ENCODE assay signal across 24 cellular contexts in genomic region chr3:102000620-102001209, GRCh38.
"Had no signal": no experiment of that assay in that cellular context is flagged by ENCODE, and none has a peak within 500 bp of the region (broad histone marks: within the 10 kb centered on the region; RNA-seq: fewer than 3 reads in every experiment).

No MANE protein-coding gene starts in this region.

- DNase-seq: activated CD4-positive, alpha-beta T cell treated with anti-CD3 and anti-CD28 coated beads for 4 hours; activated CD8-positive, alpha-beta T cell treated with anti-CD3 and anti-CD28 coated beads, Interleukin-2, amount 10 ng/mL, durations not matched to agents 7 days and 5 days; activated effector memory CD4-positive, alpha-beta T cell treated with Interleukin-2 at 50 U/mL for 16 hours; activated naive CD4-positive, alpha-beta T cell treated with anti-CD3 and anti-CD28 coated beads, Interleukin-2, amount 10 ng/mL, durations not matched to agents 7 days and 5 days; activated naive CD8-positive, alpha-beta T cell treated with anti-CD3 and anti-CD28 coated beads, Interleukin-2, amount 50 U/mL, for 24 hours; activated T-cell treated with anti-CD3 and anti-CD28 coated beads, Interleukin-2, amount 50 U/mL, for 24 hours; anterior cingulate cortex; central memory CD4-positive, alpha-beta T cell; colonic mucosa; heart right ventricle; left lung; occipital lobe; posterior cingulate gyrus; retina; spleen; stimulated activated CD8-positive, alpha-beta memory T cell treated with anti-CD3 and anti-CD28 coated beads, Interleukin-4, amount 100 ng/mL, for 48 hours; stimulated activated naive CD8-positive, alpha-beta T cell treated with anti-CD3 and anti-CD28 coated beads, Interleukin-15, Interleukin-2, amounts not matched to agents 100 U/mL and 50 U/mL, for 24 hours; substantia nigra had no signal

- ATAC-seq: activated CD8-positive, alpha-beta T cell treated with anti-CD3 and anti-CD28 coated beads, Interleukin-2, amount 10 ng/mL, durations not matched to agents 7 days and 5 days; activated naive CD8-positive, alpha-beta T cell treated with anti-CD3 and anti-CD28 coated beads, Interleukin-2, amount 50 U/mL, for 24 hours; gastroesophageal sphincter; heart right ventricle; left lung; stimulated activated naive CD8-positive, alpha-beta T cell treated with anti-CD3 and anti-CD28 coated beads, Interleukin-15, Interleukin-2, amounts not matched to agents 100 U/mL and 50 U/mL, for 24 hours had no signal

- H3K27me3 Mint-ChIP-seq: activated naive CD4-positive, alpha-beta T cell treated with anti-CD3 and anti-CD28 coated beads, Interleukin-2, amount 10 ng/mL, durations not matched to agents 7 days and 5 days; activated naive CD8-positive, alpha-beta T cell treated with anti-CD3 and anti-CD28 coated beads, Interleukin-2, amount 50 U/mL, for 24 hours; activated T-cell treated with anti-CD3 and anti-CD28 coated beads, Interleukin-2, amount 50 U/mL, for 24 hours; brain had no signal

- H3K27ac Mint-ChIP-seq: activated CD8-positive, alpha-beta T cell treated with anti-CD3 and anti-CD28 coated beads, Interleukin-2, amount 10 ng/mL, durations not matched to agents 7 days and 5 days; activated naive CD4-positive, alpha-beta T cell treated with anti-CD3 and anti-CD28 coated beads, Interleukin-2, amount 10 ng/mL, durations not matched to agents 7 days and 5 days; activated naive CD8-positive, alpha-beta T cell treated with anti-CD3 and anti-CD28 coated beads, Interleukin-2, amount 50 U/mL, for 24 hours; activated T-cell treated with anti-CD3 and anti-CD28 coated beads, Interleukin-2, amount 50 U/mL, for 24 hours; brain; T-helper 2 cell treated with Interferon-gamma antibody and Interleukin-4, amounts not matched to agents 5 μg/mL and 100 μg/mL, for 36 hours had no signal

- H3K36me3 ChIP-seq: colonic mucosa, gastroesophageal sphincter, heart right ventricle, left lung, spleen, tibial nerve had no signal

- H3K4me3 ChIP-seq: colonic mucosa, gastroesophageal sphincter, heart right ventricle, left lung, spleen, tibial nerve had no signal

- H3K36me3 Mint-ChIP-seq: activated naive CD4-positive, alpha-beta T cell treated with anti-CD3 and anti-CD28 coated beads, Interleukin-2, amount 10 ng/mL, durations not matched to agents 7 days and 5 days; brain had no signal

- H3K9me3 Mint-ChIP-seq: activated T-cell treated with anti-CD3 and anti-CD28 coated beads, Interleukin-2, amount 50 U/mL, for 24 hours; brain; T-helper 2 cell treated with Interferon-gamma antibody and Interleukin-4, amounts not matched to agents 5 μg/mL and 100 μg/mL, for 36 hours had no signal

- H3K27ac ChIP-seq: colonic mucosa, gastroesophageal sphincter, heart right ventricle, left lung, spleen, tibial nerve had no signal

- H3K4me1 ChIP-seq: colonic mucosa, gastroesophageal sphincter, left lung had no signal

- FAIRE-seq: TTC549, urothelium cell line had no signal

- H3K27me3 ChIP-seq: colonic mucosa, gastroesophageal sphincter, heart right ventricle, left lung, spleen, tibial nerve had no signal

- H3K9me3 ChIP-seq: colonic mucosa, gastroesophageal sphincter, heart right ventricle, left lung, spleen, tibial nerve had no signal

- H3K4me3 Mint-ChIP-seq: activated CD8-positive, alpha-beta T cell treated with anti-CD3 and anti-CD28 coated beads, Interleukin-2, amount 10 ng/mL, durations not matched to agents 7 days and 5 days; activated naive CD4-positive, alpha-beta T cell treated with anti-CD3 and anti-CD28 coated beads, Interleukin-2, amount 10 ng/mL, durations not matched to agents 7 days and 5 days; activated naive CD8-positive, alpha-beta T cell treated with anti-CD3 and anti-CD28 coated beads, Interleukin-2, amount 50 U/mL, for 24 hours; activated T-cell treated with anti-CD3 and anti-CD28 coated beads, Interleukin-2, amount 50 U/mL, for 24 hours; brain; T-helper 2 cell treated with Interferon-gamma antibody and Interleukin-4, amounts not matched to agents 5 μg/mL and 100 μg/mL, for 36 hours had no signal
